ENCODE assay signal across 16 cellular contexts in the genomic region with DNA sequence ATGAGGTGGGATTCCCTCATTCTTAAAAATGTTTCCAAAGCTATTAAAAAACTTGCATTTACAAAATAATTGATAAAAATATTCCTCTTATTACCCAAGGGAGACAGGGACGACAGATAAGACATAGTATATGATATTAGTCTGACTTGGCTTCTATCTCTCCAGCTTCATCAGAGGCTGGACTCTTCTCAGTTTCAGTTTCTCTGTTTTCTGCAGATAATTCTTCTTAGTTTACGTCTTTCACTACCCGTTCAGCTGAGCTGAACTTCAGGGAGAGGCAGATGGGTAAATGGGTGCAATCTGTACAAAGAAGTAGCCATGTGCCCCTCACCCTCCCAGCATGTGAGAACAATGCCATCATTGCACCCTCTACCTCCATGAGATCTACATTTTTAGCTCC.
A peak's percentile ranks its signal among the peaks of the same experiment; 100 is the strongest.
DNase-seq lines count a peak whose midpoint lies in the region; ATAC-seq and TF ChIP-seq lines count a peak whose summit lies in the region.
"Had no signal": no experiment of that assay in that cellular context is flagged by ENCODE, and none has a peak within 500 bp of the region (broad histone marks: within the 10 kb centered on the region; RNA-seq: fewer than 3 reads in every experiment).

No MANE protein-coding gene starts in this region.

- H4K20me1 ChIP-seq in fibroblast of lung (ENCODE audit: control insufficient read depth, extremely low read depth, insufficient read depth, low read length) (no peaks in the 10 kb centered on the region), smooth muscle cell (ENCODE audit: low read depth) (no peaks in the 10 kb centered on the region)

- WGBS in smooth muscle cell (ENCODE audit: low lambda C conversion rate), result 85% methylated on average over 3 of the region's 3 CpGs

- H3K4me1 ChIP-seq in fibroblast of lung (ENCODE audit: control insufficient read depth, extremely low read depth, insufficient read depth, low read length) (no peaks in the 10 kb centered on the region), smooth muscle cell (ENCODE audit: low read depth) (no peaks in the 10 kb centered on the region)
- no peaks in the 10 kb centered on the region for H3K4me1 ChIP-seq in CD8-positive, alpha-beta memory T cell (ENCODE audit: insufficient read depth, low read length)
- H3K4me1 ChIP-seq: BE2C had no signal

- DNase-seq in OCI-M1 (lab: John Stamatoyannopoulos, UW) (peak; percentile 35), fibroblast of lung (ENCODE audit: low read depth in 2 of 2) (no peak), smooth muscle cell (lab: John Stamatoyannopoulos, UW; ENCODE audit: unreplicated experiment) (no peak), AG08396 (ENCODE audit: low spot score) (no peak)
- no peak for DNase-seq in CD8-positive, alpha-beta memory T cell
- DNase-seq: BE2C, NCI-H1092 treated with DMSO at 0.1 percent for 48 hours, NCI-H146, NCI-H2029, NCI-H2227 treated with DMSO at 0.1 percent for 48 hours, NCI-H524, NCI-H774 had no signal

- no peak overlapping the region for H3K27ac Mint-ChIP-seq in CD8-positive, alpha-beta memory T cell

- H3K27me3 ChIP-seq in fibroblast of lung (ENCODE audit: control insufficient read depth, insufficient read depth, low read length), result no peaks in the 10 kb centered on the region
- H3K27me3 ChIP-seq in smooth muscle cell (ENCODE audit: low read depth), result no peaks in the 10 kb centered on the region
- no peaks in the 10 kb centered on the region for H3K27me3 ChIP-seq in CD8-positive, alpha-beta memory T cell (ENCODE audit: insufficient read depth, low read length, poor library complexity, severe bottlenecking)
- H3K27me3 ChIP-seq: BE2C, SJSA1 had no signal

- no peak overlapping the region for H3K27ac ChIP-seq in fibroblast of lung (ENCODE audit: insufficient read depth, low read length)
- no peak overlapping the region for H3K27ac ChIP-seq in smooth muscle cell (ENCODE audit: low read depth)
- no peak overlapping the region for H3K27ac ChIP-seq in CD8-positive, alpha-beta memory T cell (ENCODE audit: low read depth, low read length)
- H3K27ac ChIP-seq: SJSA1 had no signal

- no peaks in the 10 kb centered on the region for H3K36me3 Mint-ChIP-seq in CD8-positive, alpha-beta memory T cell

- H3K4me3 Mint-ChIP-seq in CD8-positive, alpha-beta memory T cell, result no peak overlapping the region

- H3K4me2 ChIP-seq in fibroblast of lung (ENCODE audit: extremely low read depth, insufficient read depth, low read length), result peak overlapping the region; percentile 72
- H3K4me2 ChIP-seq in smooth muscle cell, result no peak overlapping the region

- no peaks in the 10 kb centered on the region for H3K4me1 Mint-ChIP-seq in CD8-positive, alpha-beta memory T cell

- peaks cover 0 to 13% (median 4%) of the 10 kb centered on the region in 5 donors for H3K9me3 Mint-ChIP-seq in CD8-positive, alpha-beta memory T cell

- ATAC-seq in GM18868 (IDR thresholded peaks at IDR 0.05; ENCODE audit: unreplicated experiment) (peak; percentile 58), HG02623 (IDR thresholded peaks at IDR 0.05; ENCODE audit: unreplicated experiment) (no peak)
- ATAC-seq: Right ventricle myocardium inferior had no signal

- CTCF ChIA-PET in CD8-positive, alpha-beta memory T cell (lab: Charles Lee), result no interaction called here

- no peak overlapping the region for H3K9ac ChIP-seq in fibroblast of lung (ENCODE audit: insufficient read depth, low read length)
- H3K9ac ChIP-seq in smooth muscle cell (ENCODE audit: low read depth), result no peak overlapping the region

- POLR2A ChIA-PET in CD8-positive, alpha-beta memory T cell (lab: Charles Lee), result no interaction called here

- no peaks in the 10 kb centered on the region for H3K36me3 ChIP-seq in fibroblast of lung (ENCODE audit: control insufficient read depth, insufficient read depth, low read length)
- H3K36me3 ChIP-seq in smooth muscle cell (ENCODE audit: low read depth), result no peaks in the 10 kb centered on the region
- H3K36me3 ChIP-seq in CD8-positive, alpha-beta memory T cell (ENCODE audit: insufficient read depth, low read length), result no peaks in the 10 kb centered on the region
- H3K36me3 ChIP-seq: BE2C, SJSA1 had no signal

- H3K4me3 ChIP-seq in fibroblast of lung (replicated peaks in 1 of 4; ENCODE audit: control extremely low read depth in 1 of 4, insufficient read depth in 1 of 4, low read depth in 3 of 4, low read length in 4 of 4), result peak overlapping the region in 1 of 4 experiments; percentile 5
- H3K4me3 ChIP-seq in smooth muscle cell, result no peak overlapping the region
- H3K4me3 ChIP-seq in CD8-positive, alpha-beta memory T cell (ENCODE audit: low read length), result no peak overlapping the region
- H3K4me3 ChIP-seq: SJSA1 had no signal

- TF ChIP-seq CTCF in fibroblast of lung (conservative IDR thresholded peaks at IDR 0.05 in 1 of 2, IDR thresholded peaks at IDR 0.05 in 1 of 2; ENCODE audit: low read depth in 1 of 2, low read length in 2 of 2) (no peak), smooth muscle cell (IDR thresholded peaks at IDR 0.05; ENCODE audit: borderline replicate concordance, insufficient read depth, poor library complexity, severe bottlenecking) (no peak)

- no peaks in the 10 kb centered on the region for H3K79me2 ChIP-seq in fibroblast of lung (ENCODE audit: control insufficient read depth, insufficient read depth, low read length)
- H3K79me2 ChIP-seq in smooth muscle cell (ENCODE audit: low read depth), result no peaks in the 10 kb centered on the region

- no peaks in the 10 kb centered on the region for H3K27me3 Mint-ChIP-seq in CD8-positive, alpha-beta memory T cell

- H3F3A ChIP-seq in smooth muscle cell (ENCODE audit: low read depth), result no peaks in the 10 kb centered on the region

- H3K9me3 ChIP-seq in fibroblast of lung (ENCODE audit: control insufficient read depth, insufficient read depth, low read depth, low read length) (no peaks in the 10 kb centered on the region), smooth muscle cell (replicated peaks; ENCODE audit: low read depth) (no peaks in the 10 kb centered on the region)
- H3K9me3 ChIP-seq in CD8-positive, alpha-beta memory T cell (ENCODE audit: low read length), result no peaks in the 10 kb centered on the region
- H3K9me3 ChIP-seq: BE2C, SJSA1 had no signal

- H2AFZ ChIP-seq in fibroblast of lung (ENCODE audit: low read length) (peak overlapping the region; percentile 95), smooth muscle cell (ENCODE audit: low read depth) (peak overlapping the region; percentile 4)
